ENCODE assay signal across 15 cellular contexts in the genomic region with DNA sequence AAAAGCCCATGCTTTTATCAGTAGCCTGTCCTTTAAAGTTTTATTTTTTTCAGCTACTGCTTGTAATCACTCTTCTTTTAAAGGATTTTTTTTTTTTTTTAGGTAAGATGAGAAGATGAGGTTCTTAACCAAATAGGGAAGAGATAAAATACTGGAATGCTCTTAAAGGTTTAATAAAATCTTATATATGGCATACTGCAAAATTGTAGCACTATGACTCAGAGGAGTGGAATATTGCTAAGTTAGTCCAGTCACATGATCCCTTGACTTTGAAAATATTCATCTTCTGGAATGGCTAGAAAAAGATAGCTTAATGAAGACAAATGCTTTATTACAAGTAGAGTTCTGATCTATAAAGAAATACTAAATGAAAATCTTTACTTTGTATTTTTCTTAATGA.
DNase-seq lines count a peak whose midpoint lies in the region; TF ChIP-seq lines count a peak whose summit lies in the region.
"Had no signal": no experiment of that assay in that cellular context is flagged by ENCODE, and none has a peak within 500 bp of the region (broad histone marks: within the 10 kb centered on the region; RNA-seq: fewer than 3 reads in every experiment).

No MANE protein-coding gene starts in this region.

- no peak overlapping the region for H3K18ac ChIP-seq in H9 (ENCODE audit: insufficient read length, low read depth, low read length)

- H3K27me3 Mint-ChIP-seq in nephron progenitor cell (ENCODE audit: low read depth, poor library complexity) (no peaks in the 10 kb centered on the region), H9 (ENCODE audit: low read depth) (no peaks in the 10 kb centered on the region)
- H3K27me3 Mint-ChIP-seq: activated CD4-positive, alpha-beta T cell treated with anti-CD3 and anti-CD28 coated beads, Interleukin-2, amount 10 ng/mL, durations not matched to agents 24 days and 14 days had no signal

- H3K4me1 ChIP-seq in H9 (ENCODE audit: insufficient read depth, low read length) = no peaks in the 10 kb centered on the region
- H3K4me1 ChIP-seq: body of pancreas, pancreas had no signal

- DNase-seq in DMS53 (lab: John Stamatoyannopoulos, UW) (peak; percentile 8), DMS53 treated with DMSO at 0.1 percent for 48 hours (lab: John Stamatoyannopoulos, UW; ENCODE audit: unreplicated experiment) (no peak), amniotic epithelial cell (ENCODE audit: low read depth) (peak; percentile 74), fibroblast of villous mesenchyme (ENCODE audit: low read depth) (peak; percentile 63), nephron progenitor cell (no peak), SHP77 (lab: John Stamatoyannopoulos, UW) (no peak), H9 (no peak), T-helper 1 cell (no peak)
- DNase-seq: activated CD4-positive, alpha-beta T cell treated with anti-CD3 and anti-CD28 coated beads, Interleukin-2, amount 10 ng/mL, durations not matched to agents 24 days and 14 days; body of pancreas; mesendoderm; pancreas; stimulated activated CD4-positive, alpha-beta T cell treated with anti-CD3 and anti-CD28 coated beads, Interleukin-15, amount 100 ng/mL, for 24 hours had no signal

- no peak overlapping the region for H3K9ac ChIP-seq in H9 (ENCODE audit: extremely low read depth, insufficient read length, low read length)

- no peak overlapping the region for H4K8ac ChIP-seq in H9 (replicated peaks; ENCODE audit: insufficient read length, low read depth, low read length)

- no peak overlapping the region for H3K23ac ChIP-seq in H9 (ENCODE audit: insufficient read length, low read depth, low read length)

- H2AK5ac ChIP-seq in H9 (ENCODE audit: insufficient read length, low read length) = no peak overlapping the region

- no peaks in the 10 kb centered on the region for H3K9me3 ChIP-seq in H9 (ENCODE audit: control insufficient read depth, low read depth, low read length)
- H3K9me3 ChIP-seq: body of pancreas, pancreas had no signal

- TF ChIP-seq CTCF in fibroblast of villous mesenchyme (IDR thresholded peaks at IDR 0.05; ENCODE audit: insufficient read depth, low read depth, low read length) (no peak), nephron progenitor cell (IDR thresholded peaks at IDR 0.05) (no peak), H9 (conservative IDR thresholded peaks at IDR 0.05) (no peak)

- no peak overlapping the region for H3K56ac ChIP-seq in H9 (ENCODE audit: insufficient read length, low read depth, low read length)

- no peak overlapping the region for H3K4ac ChIP-seq in H9 (ENCODE audit: low read depth, low read length)

- no peaks in the 10 kb centered on the region for H4K20me1 ChIP-seq in H9 (ENCODE audit: control insufficient read depth, insufficient read depth, insufficient read length)

- H3K36me3 Mint-ChIP-seq in nephron progenitor cell (ENCODE audit: low read depth) = no peaks in the 10 kb centered on the region
- H3K36me3 Mint-ChIP-seq in H9 (ENCODE audit: insufficient read depth in 1 of 3, low read depth in 3 of 3) = no peaks in the 10 kb centered on the region; a peak in 1 of 7 replicates

- H2BK15ac ChIP-seq in H9 (ENCODE audit: low read depth, low read length) = no peak overlapping the region

- H3K79me2 ChIP-seq in H9 (ENCODE audit: insufficient read depth, low read length) = no peaks in the 10 kb centered on the region

- H4K5ac ChIP-seq in H9 (ENCODE audit: insufficient read length, low read depth, low read length) = no peak overlapping the region

- H2BK5ac ChIP-seq in H9 (ENCODE audit: insufficient read length, low read length) = no peak overlapping the region

- no peak overlapping the region for H4K91ac ChIP-seq in H9 (ENCODE audit: insufficient read length, low read depth, low read length)

- no peak overlapping the region for H3K4me3 Mint-ChIP-seq in nephron progenitor cell
- H3K4me3 Mint-ChIP-seq in H9 = no peak overlapping the region
- H3K4me3 Mint-ChIP-seq: activated CD4-positive, alpha-beta T cell treated with anti-CD3 and anti-CD28 coated beads, Interleukin-2, amount 10 ng/mL, durations not matched to agents 24 days and 14 days; T-helper 1 cell treated with Interleukin-12 subunit alpha and Interleukin-12 subunit beta and Interleukin-4 antibody, amounts not matched to agents 30 μg/mL and 1 μg/mL, for 36 hours had no signal

- H3K27ac Mint-ChIP-seq in nephron progenitor cell (no peak overlapping the region), H9 (no peak overlapping the region)
- H3K27ac Mint-ChIP-seq: activated CD4-positive, alpha-beta T cell treated with anti-CD3 and anti-CD28 coated beads, Interleukin-2, amount 10 ng/mL, durations not matched to agents 24 days and 14 days; T-helper 1 cell treated with Interleukin-12 subunit alpha and Interleukin-12 subunit beta and Interleukin-4 antibody, amounts not matched to agents 30 μg/mL and 1 μg/mL, for 36 hours had no signal

- H3K4me3 ChIP-seq in fibroblast of villous mesenchyme (ENCODE audit: low read depth, low read length) = no peak overlapping the region
- H3K4me3 ChIP-seq: body of pancreas, pancreas had no signal

- no peak overlapping the region for H2BK20ac ChIP-seq in H9 (ENCODE audit: low read depth, low read length, poor library complexity, severe bottlenecking)

- no peak overlapping the region for H3K27ac ChIP-seq in H9 (ENCODE audit: insufficient read length, low read depth, low read length)
- H3K27ac ChIP-seq: 22Rv1, body of pancreas, pancreas had no signal

- no peak overlapping the region for H3T11ph ChIP-seq in H9 (ENCODE audit: low read length)

- no peaks in the 10 kb centered on the region for H3K23me2 ChIP-seq in H9 (ENCODE audit: insufficient read length, low read depth, low read length, poor library complexity, severe bottlenecking)

- H3K9me3 Mint-ChIP-seq in nephron progenitor cell = peaks cover 7% of the 10 kb centered on the region
- peaks cover 0 to 4% of the 10 kb centered on the region in 2 experiments; a peak in 3 of 5 replicates for H3K9me3 Mint-ChIP-seq in H9
- H3K9me3 Mint-ChIP-seq: activated CD4-positive, alpha-beta T cell treated with anti-CD3 and anti-CD28 coated beads, Interleukin-2, amount 10 ng/mL, durations not matched to agents 24 days and 14 days had no signal

- no peaks in the 10 kb centered on the region for H3K79me1 ChIP-seq in H9 (ENCODE audit: insufficient read depth, low read depth, low read length, poor library complexity, severe bottlenecking)

- no peak overlapping the region for H3K14ac ChIP-seq in H9 (ENCODE audit: insufficient read depth, low read length)

- H3K4me2 ChIP-seq in H9 (ENCODE audit: insufficient read depth, insufficient read length, low read length) = no peak overlapping the region

- H2BK120ac ChIP-seq in H9 (ENCODE audit: low read depth, low read length, poor library complexity, severe bottlenecking) = no peak overlapping the region

- H3K4me1 Mint-ChIP-seq in nephron progenitor cell = no peaks in the 10 kb centered on the region
- H3K4me1 Mint-ChIP-seq in H9 = 0 out of 4 replicates have a peak, but pooled peaks cover 0 to 3% of the 10 kb centered on the region in 2 experiments
- H3K4me1 Mint-ChIP-seq: activated CD4-positive, alpha-beta T cell treated with anti-CD3 and anti-CD28 coated beads, Interleukin-2, amount 10 ng/mL, durations not matched to agents 24 days and 14 days had no signal

- H3K27me3 ChIP-seq in H9 (ENCODE audit: insufficient read depth, low read length) = no peaks in the 10 kb centered on the region
- H3K27me3 ChIP-seq: body of pancreas, pancreas had no signal

- no peak overlapping the region for H2BK12ac ChIP-seq in H9 (ENCODE audit: insufficient read length, low read depth, low read length)

- H2AFZ ChIP-seq in H9 (ENCODE audit: low read length) = no peak overlapping the region

Comparison
In these comparisons a context has a peak if more than half of its experiments do, and no peak if none do; other contexts are left out.
1. DNase-seq: peak in DMS53 (single experiment), amniotic epithelial cell (single experiment) and fibroblast of villous mesenchyme (single experiment); none in DMS53 treated with DMSO at 0.1 percent for 48 hours (single experiment), nephron progenitor cell (single experiment), SHP77 (0 of 2), H9 (single experiment) and T-helper 1 cell (0 of 5).